In genomic region chr4:182202650-182203049, GRCh38 we compare ENCODE assay signal across 1 cellular context.
TF ChIP-seq lines count a peak whose summit lies in the region.

No MANE protein-coding gene starts in this region.

TF ChIP-seq in IMR-90, 13 proteins besides CTCF, POLR2A, EP300 and RAD21:
- TF ChIP-seq FOS (IDR thresholded peaks at IDR 0.05; ENCODE audit: low read depth, low read length) (no peak), NFE2L2 (IDR thresholded peaks at IDR 0.05; ENCODE audit: low read depth, low read length) (no peak), USF2 (IDR thresholded peaks at IDR 0.05; ENCODE audit: low read depth, low read length) (no peak)
